Comparison of ENCODE assay signal across 1 cellular context in the genomic region with DNA sequence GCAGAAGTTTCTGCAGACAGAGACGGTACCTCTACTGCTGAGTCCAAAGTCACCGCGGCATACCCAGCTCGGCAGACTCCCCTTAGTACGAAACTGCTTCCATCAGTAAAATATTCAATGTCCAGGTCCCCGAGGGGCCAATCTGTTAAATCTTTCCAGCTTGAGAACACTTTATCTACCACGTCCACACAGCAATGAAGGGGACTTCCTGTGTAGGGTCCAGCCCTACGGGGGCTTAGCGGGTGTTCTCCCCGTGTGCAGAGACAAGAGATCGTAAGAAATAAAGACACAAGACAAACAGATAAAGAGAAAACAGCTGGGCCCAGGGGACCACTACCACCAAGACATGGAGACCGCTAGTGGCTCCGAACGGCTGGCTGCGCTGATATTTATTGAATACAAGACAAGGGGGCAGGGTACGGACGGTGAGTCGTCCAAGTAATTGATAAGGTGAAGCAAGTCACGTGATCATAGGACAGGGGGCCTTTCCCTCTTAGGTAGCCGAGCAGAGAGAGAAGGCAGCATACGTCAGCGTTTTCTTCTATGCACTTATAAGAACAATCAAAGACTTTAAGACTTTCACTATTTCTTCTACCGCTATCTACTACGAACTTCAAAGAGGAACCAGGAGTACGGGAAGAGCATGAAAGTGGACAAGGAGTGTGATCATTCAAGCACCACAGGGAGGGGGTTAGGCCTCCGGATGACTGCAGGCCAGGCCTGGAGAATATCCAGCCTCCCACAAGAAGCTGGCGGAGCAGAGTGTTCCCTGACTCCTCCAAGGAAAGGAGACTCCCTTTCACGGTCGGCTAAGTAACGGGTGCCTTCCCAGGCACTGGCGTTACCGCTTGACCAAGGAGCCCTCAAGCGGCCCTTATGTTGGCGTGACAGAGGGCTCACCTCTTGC.
TF ChIP-seq lines count a peak whose summit lies in the region.
"Not testable (repeated sequence)": the region's sequence is repeated elsewhere in the genome, so short reads cannot be mapped to it uniquely, and the experiment has no call there.

No MANE protein-coding gene starts in this region.

TF ChIP-seq in K562, 482 proteins besides CTCF, POLR2A, EP300 and RAD21 (continues in another document):
- TF ChIP-seq, protein P1, sequence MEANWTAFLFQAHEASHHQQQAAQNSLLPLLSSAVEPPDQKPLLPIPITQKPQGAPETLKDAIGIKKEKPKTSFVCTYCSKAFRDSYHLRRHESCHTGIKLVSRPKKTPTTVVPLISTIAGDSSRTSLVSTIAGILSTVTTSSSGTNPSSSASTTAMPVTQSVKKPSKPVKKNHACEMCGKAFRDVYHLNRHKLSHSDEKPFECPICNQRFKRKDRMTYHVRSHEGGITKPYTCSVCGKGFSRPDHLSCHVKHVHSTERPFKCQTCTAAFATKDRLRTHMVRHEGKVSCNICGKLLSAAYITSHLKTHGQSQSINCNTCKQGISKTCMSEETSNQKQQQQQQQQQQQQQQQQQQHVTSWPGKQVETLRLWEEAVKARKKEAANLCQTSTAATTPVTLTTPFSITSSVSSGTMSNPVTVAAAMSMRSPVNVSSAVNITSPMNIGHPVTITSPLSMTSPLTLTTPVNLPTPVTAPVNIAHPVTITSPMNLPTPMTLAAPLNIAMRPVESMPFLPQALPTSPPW (CRISPR knock-in tag; IDR thresholded peaks at IDR 0.05) = peak; percentile 40
- peak; percentile 57 for TF ChIP-seq MAFG (tag; conservative IDR thresholded peaks at IDR 0.05)
- 0 out of 2 replicates have a peak, but pooled peaks have one; percentile 14 for TF ChIP-seq ETV1 (tag; conservative IDR thresholded peaks at IDR 0.05; ENCODE audit: low read depth)
- 0 out of 2 replicates have a peak, but pooled peaks have one; percentile 64 for TF ChIP-seq SMARCE1 (IDR thresholded peaks at IDR 0.05)
- TF ChIP-seq STAT5A (IDR thresholded peaks at IDR 0.05; ENCODE audit: borderline replicate concordance, low read length) = peak; percentile 29; the same call in 1 of the 2 replicates
- TF ChIP-seq, protein P2, sequence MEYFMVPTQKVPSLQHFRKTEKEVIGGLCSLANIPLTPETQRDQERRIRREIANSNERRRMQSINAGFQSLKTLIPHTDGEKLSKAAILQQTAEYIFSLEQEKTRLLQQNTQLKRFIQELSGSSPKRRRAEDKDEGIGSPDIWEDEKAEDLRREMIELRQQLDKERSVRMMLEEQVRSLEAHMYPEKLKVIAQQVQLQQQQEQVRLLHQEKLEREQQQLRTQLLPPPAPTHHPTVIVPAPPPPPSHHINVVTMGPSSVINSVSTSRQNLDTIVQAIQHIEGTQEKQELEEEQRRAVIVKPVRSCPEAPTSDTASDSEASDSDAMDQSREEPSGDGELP (CRISPR knock-in tag; IDR thresholded peaks at IDR 0.05; ENCODE audit: borderline replicate concordance) = peak; percentile 84
- TF ChIP-seq, protein P3, sequence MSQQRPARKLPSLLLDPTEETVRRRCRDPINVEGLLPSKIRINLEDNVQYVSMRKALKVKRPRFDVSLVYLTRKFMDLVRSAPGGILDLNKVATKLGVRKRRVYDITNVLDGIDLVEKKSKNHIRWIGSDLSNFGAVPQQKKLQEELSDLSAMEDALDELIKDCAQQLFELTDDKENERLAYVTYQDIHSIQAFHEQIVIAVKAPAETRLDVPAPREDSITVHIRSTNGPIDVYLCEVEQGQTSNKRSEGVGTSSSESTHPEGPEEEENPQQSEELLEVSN (IDR thresholded peaks at IDR 0.05; ENCODE audit: borderline replicate concordance in 1 of 2, extremely low read depth in 1 of 2, insufficient read depth in 1 of 2, insufficient read length in 1 of 2, low read depth in 1 of 2, low read length in 1 of 2, poor library complexity in 1 of 2, severe bottlenecking in 1 of 2) = peak in 1 of 2 experiments; percentile 37
- TF ChIP-seq GATA2 (CRISPR knock-in tag; IDR thresholded peaks at IDR 0.05) = peak; percentile 43; the same call in 1 of the 2 replicates
- TF ChIP-seq JUND (IDR thresholded peaks at IDR 0.05; ENCODE audit: borderline replicate concordance, low read depth, low read length) = peak; percentile 28; the same call in 1 of the 2 replicates
- not testable (repeated sequence) for TF ChIP-seq JUND (tag; IDR thresholded peaks at IDR 0.05; ENCODE audit: borderline replicate concordance, low read depth, low read length); NR2C2 (CRISPR knock-in tag; IDR thresholded peaks at IDR 0.05); NR2C1 (tag; IDR thresholded peaks at IDR 0.05); TOE1 (CRISPR knock-in tag; IDR thresholded peaks at IDR 0.05; ENCODE audit: borderline replicate concordance, low read depth)
- TF ChIP-seq NR2C2 (tag; IDR thresholded peaks at IDR 0.05) = 0 out of 2 replicates have a peak, but pooled peaks have one; percentile 35
- peak; percentile 70 for TF ChIP-seq CXXC5 (CRISPR knock-in tag; IDR thresholded peaks at IDR 0.05)
- 0 out of 2 replicates have a peak, but pooled peaks have one; percentile 16 for TF ChIP-seq MEF2D (tag; conservative IDR thresholded peaks at IDR 0.05; ENCODE audit: low read depth)
- peak; percentile 39; the same call in 1 of the 2 replicates for TF ChIP-seq NR2C1 (IDR thresholded peaks at IDR 0.05)
- peak; percentile 44; the same call in 1 of the 2 replicates for TF ChIP-seq DMBX1 (CRISPR knock-in tag; IDR thresholded peaks at IDR 0.05; ENCODE audit: borderline replicate concordance)
- TF ChIP-seq, protein P4, sequence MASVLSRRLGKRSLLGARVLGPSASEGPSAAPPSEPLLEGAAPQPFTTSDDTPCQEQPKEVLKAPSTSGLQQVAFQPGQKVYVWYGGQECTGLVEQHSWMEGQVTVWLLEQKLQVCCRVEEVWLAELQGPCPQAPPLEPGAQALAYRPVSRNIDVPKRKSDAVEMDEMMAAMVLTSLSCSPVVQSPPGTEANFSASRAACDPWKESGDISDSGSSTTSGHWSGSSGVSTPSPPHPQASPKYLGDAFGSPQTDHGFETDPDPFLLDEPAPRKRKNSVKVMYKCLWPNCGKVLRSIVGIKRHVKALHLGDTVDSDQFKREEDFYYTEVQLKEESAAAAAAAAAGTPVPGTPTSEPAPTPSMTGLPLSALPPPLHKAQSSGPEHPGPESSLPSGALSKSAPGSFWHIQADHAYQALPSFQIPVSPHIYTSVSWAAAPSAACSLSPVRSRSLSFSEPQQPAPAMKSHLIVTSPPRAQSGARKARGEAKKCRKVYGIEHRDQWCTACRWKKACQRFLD (CRISPR knock-in tag; IDR thresholded peaks at IDR 0.05) = 0 out of 2 replicates have a peak, but pooled peaks have one; percentile 26
- peak; percentile 95 for TF ChIP-seq ZNF316 (IDR thresholded peaks at IDR 0.05)
- TF ChIP-seq, protein P5, sequence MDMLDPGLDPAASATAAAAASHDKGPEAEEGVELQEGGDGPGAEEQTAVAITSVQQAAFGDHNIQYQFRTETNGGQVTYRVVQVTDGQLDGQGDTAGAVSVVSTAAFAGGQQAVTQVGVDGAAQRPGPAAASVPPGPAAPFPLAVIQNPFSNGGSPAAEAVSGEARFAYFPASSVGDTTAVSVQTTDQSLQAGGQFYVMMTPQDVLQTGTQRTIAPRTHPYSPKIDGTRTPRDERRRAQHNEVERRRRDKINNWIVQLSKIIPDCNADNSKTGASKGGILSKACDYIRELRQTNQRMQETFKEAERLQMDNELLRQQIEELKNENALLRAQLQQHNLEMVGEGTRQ (CRISPR knock-in tag; IDR thresholded peaks at IDR 0.05) = peak; percentile 82
- peak; percentile 84 for TF ChIP-seq C11orf30 (IDR thresholded peaks at IDR 0.05; ENCODE audit: low read depth)
- TF ChIP-seq, protein P6, sequence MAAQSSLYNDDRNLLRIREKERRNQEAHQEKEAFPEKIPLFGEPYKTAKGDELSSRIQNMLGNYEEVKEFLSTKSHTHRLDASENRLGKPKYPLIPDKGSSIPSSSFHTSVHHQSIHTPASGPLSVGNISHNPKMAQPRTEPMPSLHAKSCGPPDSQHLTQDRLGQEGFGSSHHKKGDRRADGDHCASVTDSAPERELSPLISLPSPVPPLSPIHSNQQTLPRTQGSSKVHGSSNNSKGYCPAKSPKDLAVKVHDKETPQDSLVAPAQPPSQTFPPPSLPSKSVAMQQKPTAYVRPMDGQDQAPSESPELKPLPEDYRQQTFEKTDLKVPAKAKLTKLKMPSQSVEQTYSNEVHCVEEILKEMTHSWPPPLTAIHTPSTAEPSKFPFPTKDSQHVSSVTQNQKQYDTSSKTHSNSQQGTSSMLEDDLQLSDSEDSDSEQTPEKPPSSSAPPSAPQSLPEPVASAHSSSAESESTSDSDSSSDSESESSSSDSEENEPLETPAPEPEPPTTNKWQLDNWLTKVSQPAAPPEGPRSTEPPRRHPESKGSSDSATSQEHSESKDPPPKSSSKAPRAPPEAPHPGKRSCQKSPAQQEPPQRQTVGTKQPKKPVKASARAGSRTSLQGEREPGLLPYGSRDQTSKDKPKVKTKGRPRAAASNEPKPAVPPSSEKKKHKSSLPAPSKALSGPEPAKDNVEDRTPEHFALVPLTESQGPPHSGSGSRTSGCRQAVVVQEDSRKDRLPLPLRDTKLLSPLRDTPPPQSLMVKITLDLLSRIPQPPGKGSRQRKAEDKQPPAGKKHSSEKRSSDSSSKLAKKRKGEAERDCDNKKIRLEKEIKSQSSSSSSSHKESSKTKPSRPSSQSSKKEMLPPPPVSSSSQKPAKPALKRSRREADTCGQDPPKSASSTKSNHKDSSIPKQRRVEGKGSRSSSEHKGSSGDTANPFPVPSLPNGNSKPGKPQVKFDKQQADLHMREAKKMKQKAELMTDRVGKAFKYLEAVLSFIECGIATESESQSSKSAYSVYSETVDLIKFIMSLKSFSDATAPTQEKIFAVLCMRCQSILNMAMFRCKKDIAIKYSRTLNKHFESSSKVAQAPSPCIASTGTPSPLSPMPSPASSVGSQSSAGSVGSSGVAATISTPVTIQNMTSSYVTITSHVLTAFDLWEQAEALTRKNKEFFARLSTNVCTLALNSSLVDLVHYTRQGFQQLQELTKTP (IDR thresholded peaks at IDR 0.05; ENCODE audit: low read depth in 1 of 2, partially characterized antibody in 2 of 2) = peak in 1 of 2 experiments; percentile 81
- peak; percentile 77 for TF ChIP-seq CBFA2T3 (IDR thresholded peaks at IDR 0.05)
- TF ChIP-seq NFRKB (IDR thresholded peaks at IDR 0.05; ENCODE audit: low read depth) = 0 out of 2 replicates have a peak, but pooled peaks have one; percentile 59
- TF ChIP-seq TOE1 (IDR thresholded peaks at IDR 0.05; ENCODE audit: borderline replicate concordance) = peak; percentile 99
- peak; percentile 68; the same call in 1 of the 2 replicates for TF ChIP-seq SMARCA4 (IDR thresholded peaks at IDR 0.05)
- 0 out of 2 replicates have a peak, but pooled peaks have one; percentile 42 for TF ChIP-seq ATF7 (IDR thresholded peaks at IDR 0.05)
- TF ChIP-seq MAFF (IDR thresholded peaks at IDR 0.05; ENCODE audit: low read length) = peak; percentile 58
- TF ChIP-seq RAD51 (IDR thresholded peaks at IDR 0.05; ENCODE audit: borderline replicate concordance, low read depth) = peak; percentile 99
- TF ChIP-seq DPF2 (IDR thresholded peaks at IDR 0.05) = peak; percentile 74
- peak; percentile 11; the same call in 1 of the 2 replicates for TF ChIP-seq TCF3 (CRISPR knock-in tag; IDR thresholded peaks at IDR 0.05)
- TF ChIP-seq GATAD2A (IDR thresholded peaks at IDR 0.05) = peak; percentile 60; the same call in 1 of the 2 replicates
- TF ChIP-seq FOXK2 (conservative IDR thresholded peaks at IDR 0.05 in 1 of 2, IDR thresholded peaks at IDR 0.05 in 1 of 2; ENCODE audit: low read depth in 2 of 2) = peak in 1 of 2 experiments; percentile 56; a peak in 2 of 4 replicates
- peak; percentile 31; the same call in 1 of the 2 replicates for TF ChIP-seq ZNF589 (CRISPR knock-in tag; IDR thresholded peaks at IDR 0.05; ENCODE audit: low read depth)
- 0 out of 2 replicates have a peak, but pooled peaks have one; percentile 60 for TF ChIP-seq ZKSCAN8 (CRISPR knock-in tag; IDR thresholded peaks at IDR 0.05)
- peak; percentile 29; the same call in 1 of the 2 replicates for TF ChIP-seq POLR2AphosphoS5 (IDR thresholded peaks at IDR 0.05; ENCODE audit: control insufficient read depth, insufficient read depth, low read depth, low read length)
- peak; percentile 55 for TF ChIP-seq ZFX (CRISPR knock-in tag; IDR thresholded peaks at IDR 0.05)
- TF ChIP-seq, protein P7, sequence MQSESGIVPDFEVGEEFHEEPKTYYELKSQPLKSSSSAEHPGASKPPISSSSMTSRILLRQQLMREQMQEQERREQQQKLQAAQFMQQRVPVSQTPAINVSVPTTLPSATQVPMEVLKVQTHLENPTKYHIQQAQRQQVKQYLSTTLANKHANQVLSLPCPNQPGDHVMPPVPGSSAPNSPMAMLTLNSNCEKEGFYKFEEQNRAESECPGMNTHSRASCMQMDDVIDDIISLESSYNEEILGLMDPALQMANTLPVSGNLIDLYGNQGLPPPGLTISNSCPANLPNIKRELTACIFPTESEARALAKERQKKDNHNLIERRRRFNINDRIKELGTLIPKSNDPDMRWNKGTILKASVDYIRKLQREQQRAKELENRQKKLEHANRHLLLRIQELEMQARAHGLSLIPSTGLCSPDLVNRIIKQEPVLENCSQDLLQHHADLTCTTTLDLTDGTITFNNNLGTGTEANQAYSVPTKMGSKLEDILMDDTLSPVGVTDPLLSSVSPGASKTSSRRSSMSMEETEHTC (IDR thresholded peaks at IDR 0.05) = peak; percentile 67; the same call in 1 of the 2 replicates
- TF ChIP-seq, protein P8, sequence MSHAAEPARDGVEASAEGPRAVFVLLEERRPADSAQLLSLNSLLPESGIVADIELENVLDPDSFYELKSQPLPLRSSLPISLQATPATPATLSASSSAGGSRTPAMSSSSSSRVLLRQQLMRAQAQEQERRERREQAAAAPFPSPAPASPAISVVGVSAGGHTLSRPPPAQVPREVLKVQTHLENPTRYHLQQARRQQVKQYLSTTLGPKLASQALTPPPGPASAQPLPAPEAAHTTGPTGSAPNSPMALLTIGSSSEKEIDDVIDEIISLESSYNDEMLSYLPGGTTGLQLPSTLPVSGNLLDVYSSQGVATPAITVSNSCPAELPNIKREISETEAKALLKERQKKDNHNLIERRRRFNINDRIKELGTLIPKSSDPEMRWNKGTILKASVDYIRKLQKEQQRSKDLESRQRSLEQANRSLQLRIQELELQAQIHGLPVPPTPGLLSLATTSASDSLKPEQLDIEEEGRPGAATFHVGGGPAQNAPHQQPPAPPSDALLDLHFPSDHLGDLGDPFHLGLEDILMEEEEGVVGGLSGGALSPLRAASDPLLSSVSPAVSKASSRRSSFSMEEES (CRISPR knock-in tag; IDR thresholded peaks at IDR 0.05) = peak; percentile 99
- TF ChIP-seq NFIC (IDR thresholded peaks at IDR 0.05) = peak; percentile 36; the same call in 1 of the 2 replicates
